10 cellular contexts compared by ENCODE assay signal in the genomic region with DNA sequence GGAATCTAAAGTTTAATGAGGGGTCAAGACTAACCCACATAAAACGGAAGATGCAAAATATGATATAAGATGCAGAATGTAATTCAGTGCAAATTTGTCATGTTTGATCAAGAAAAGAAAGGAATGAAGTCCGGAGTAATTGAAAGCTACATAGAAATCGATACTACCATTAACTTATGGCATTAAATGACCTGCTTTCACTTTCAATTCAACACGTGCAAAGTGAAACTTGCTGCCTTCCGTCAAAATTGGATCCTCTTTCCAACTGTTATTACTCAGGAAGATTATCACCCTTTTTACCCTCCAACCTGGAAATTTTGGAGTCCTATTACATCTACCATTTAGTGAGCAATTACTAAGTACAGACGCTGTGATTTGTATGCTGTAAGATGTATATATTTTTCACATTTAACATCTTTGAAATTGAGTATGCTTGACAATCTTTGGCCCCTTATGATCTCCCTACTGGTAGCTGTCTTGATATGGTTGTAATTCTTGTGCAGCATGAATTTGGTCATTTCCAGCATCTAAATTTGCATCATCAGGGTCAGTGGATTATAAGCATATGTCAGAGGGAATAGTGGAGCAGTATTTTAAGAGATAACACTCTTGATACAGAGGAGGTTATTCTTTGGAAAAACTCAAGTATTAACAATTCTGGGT. TPM values are rescaled to one million over a fixed set of nuclear protein-coding genes. Genes with fewer than 3 reads are reported as not detected.
DNase-seq lines count a peak whose midpoint lies in the region; ATAC-seq and TF ChIP-seq lines count a peak whose summit lies in the region.
"Had no signal": no experiment of that assay in that cellular context is flagged by ENCODE, and none has a peak within 500 bp of the region (broad histone marks: within the 10 kb centered on the region; RNA-seq: fewer than 3 reads in every experiment).

No MANE protein-coding gene starts in this region.

- no peaks in the 10 kb centered on the region for H3K9me3 Mint-ChIP-seq in activated naive CD4-positive, alpha-beta T cell treated with anti-CD3 and anti-CD28 coated beads, Interleukin-2, amount 50 U/mL, for 24 hours
- H3K9me3 Mint-ChIP-seq in activated CD8-positive, alpha-beta T cell treated with anti-CD3 and anti-CD28 coated beads for 36 hours, result no peaks in the 10 kb centered on the region

- no peak for TF ChIP-seq CTCF in activated CD8-positive, alpha-beta T cell treated with anti-CD3 and anti-CD28 coated beads for 36 hours (IDR thresholded peaks at IDR 0.05)
- TF ChIP-seq CTCF in spleen (IDR thresholded peaks at IDR 0.05 in 8 of 11, conservative IDR thresholded peaks at IDR 0.05 in 3 of 11) (no peak), A673 (conservative IDR thresholded peaks at IDR 0.05; ENCODE audit: low read depth, low read length) (no peak)

- no peaks in the 10 kb centered on the region for H3K27me3 ChIP-seq in spleen (replicated peaks in 1 of 7)
- H3K27me3 ChIP-seq in A673 (replicated peaks; ENCODE audit: insufficient read depth, low read depth, low read length, poor library complexity), result no peaks in the 10 kb centered on the region

- no peak overlapping the region for H3K27ac Mint-ChIP-seq in activated naive CD4-positive, alpha-beta T cell treated with anti-CD3 and anti-CD28 coated beads, Interleukin-2, amount 50 U/mL, for 24 hours
- no peak overlapping the region for H3K27ac Mint-ChIP-seq in activated CD8-positive, alpha-beta T cell treated with anti-CD3 and anti-CD28 coated beads for 36 hours

- no peaks in the 10 kb centered on the region for H3K27me3 Mint-ChIP-seq in activated naive CD4-positive, alpha-beta T cell treated with anti-CD3 and anti-CD28 coated beads, Interleukin-2, amount 50 U/mL, for 24 hours
- no peaks in the 10 kb centered on the region for H3K27me3 Mint-ChIP-seq in activated CD8-positive, alpha-beta T cell treated with anti-CD3 and anti-CD28 coated beads for 36 hours

- no peak for DNase-seq in activated naive CD4-positive, alpha-beta T cell (lab: John Stamatoyannopoulos, UW)
- DNase-seq in activated CD8-positive, alpha-beta T cell treated with anti-CD3 and anti-CD28 coated beads for 36 hours, result no peak
- DNase-seq in spleen (no peak), A673 (ENCODE audit: low spot score) (no peak)
- DNase-seq: NCI-H82 had no signal

- H3K4me3 Mint-ChIP-seq in activated naive CD4-positive, alpha-beta T cell treated with anti-CD3 and anti-CD28 coated beads, Interleukin-2, amount 50 U/mL, for 24 hours, result peak overlapping the region; percentile 2
- peak overlapping the region; percentile 18 for H3K4me3 Mint-ChIP-seq in activated CD8-positive, alpha-beta T cell treated with anti-CD3 and anti-CD28 coated beads for 36 hours

- peak; percentile 61 for ATAC-seq in HG03457 (IDR thresholded peaks at IDR 0.05; ENCODE audit: unreplicated experiment)
- ATAC-seq in activated CD8-positive, alpha-beta T cell treated with anti-CD3 and anti-CD28 coated beads for 36 hours, result no peak
- no peak for ATAC-seq in HG03460 (IDR thresholded peaks at IDR 0.05; ENCODE audit: unreplicated experiment)
- ATAC-seq in GM18498 (IDR thresholded peaks at IDR 0.05; ENCODE audit: unreplicated experiment), result no peak

- H3K4me1 ChIP-seq in spleen (peaks cover 0 to 4% (median 0%) of the 10 kb centered on the region in 6 donors), A673 (ENCODE audit: insufficient read depth, low read length, poor library complexity, severe bottlenecking) (no peaks in the 10 kb centered on the region)

- no TSS peak for BruUV-seq in A673 (replicated peaks; lab: Mats Ljungman, UMichigan)

- no peaks in the 10 kb centered on the region for H3K9me3 ChIP-seq in spleen
- no peaks in the 10 kb centered on the region for H3K9me3 ChIP-seq in A673 (ENCODE audit: low read depth, low read length, poor library complexity, severe bottlenecking)

- H3K27ac ChIP-seq in spleen (peak overlapping the region in 1 of 8 donors; percentile 7), A673 (ENCODE audit: low read depth, low read length, poor library complexity, severe bottlenecking) (no peak overlapping the region)

- POLR2A ChIA-PET in activated CD8-positive, alpha-beta T cell treated with anti-CD3 and anti-CD28 coated beads for 36 hours (lab: Charles Lee), result no interaction called here
- POLR2A ChIA-PET in A673 (lab: Charles Lee; ENCODE audit: low non-redundant PET), result no interaction called here

- intact Hi-C loops in activated CD8-positive, alpha-beta T cell treated with anti-CD3 and anti-CD28 coated beads for 36 hours (cut with micrococcal nuclease), result no loop called here
- intact Hi-C loops in spleen (cut with DNase I; ENCODE audit: low total_unique reads), result no loop called here
- intact Hi-C loops in A673 (cut with micrococcal nuclease; ENCODE audit: unreplicated experiment), result loop anchor here (5.0 kb wide), 1 partner anchor 172 kb away; no protein-coding TSS in a partner anchor

- peaks cover 10% of the 10 kb centered on the region for H3K4me1 Mint-ChIP-seq in activated naive CD4-positive, alpha-beta T cell treated with anti-CD3 and anti-CD28 coated beads, Interleukin-2, amount 50 U/mL, for 24 hours
- H3K4me1 Mint-ChIP-seq in activated CD8-positive, alpha-beta T cell treated with anti-CD3 and anti-CD28 coated beads for 36 hours (ENCODE audit: low read depth), result peaks cover 6% of the 10 kb centered on the region

- CTCF ChIA-PET in activated CD8-positive, alpha-beta T cell treated with anti-CD3 and anti-CD28 coated beads for 36 hours (lab: Charles Lee), result no interaction called here
- CTCF ChIA-PET in A673 (lab: Charles Lee), result no interaction called here

- H3K36me3 Mint-ChIP-seq in activated naive CD4-positive, alpha-beta T cell treated with anti-CD3 and anti-CD28 coated beads, Interleukin-2, amount 50 U/mL, for 24 hours, result no peaks in the 10 kb centered on the region
- no peaks in the 10 kb centered on the region for H3K36me3 Mint-ChIP-seq in activated CD8-positive, alpha-beta T cell treated with anti-CD3 and anti-CD28 coated beads for 36 hours (ENCODE audit: low read depth)

- H3K4me3 ChIP-seq in spleen, result peak overlapping the region in 7 of 8 donors; percentile 1 to 55 (median 15)
- no peak overlapping the region for H3K4me3 ChIP-seq in A673 (ENCODE audit: low read depth, low read length, poor library complexity, severe bottlenecking)
- H3K4me3 ChIP-seq: skin epidermis had no signal

- TF ChIP-seq POLR2A in spleen (IDR thresholded peaks at IDR 0.05), result no peak

- WGBS in spleen, 5 donors, result 41 to 63% (median 51%) methylated on average over 6 of the region's 6 CpGs

- no peaks in the 10 kb centered on the region for H3K36me3 ChIP-seq in spleen
- no peaks in the 10 kb centered on the region for H3K36me3 ChIP-seq in A673 (ENCODE audit: insufficient read depth, low read length, poor library complexity, severe bottlenecking)

RNA-seq across cellular contexts. Expression of a gene that starts 18.6 kb away (rescaled TPM):
- not detected for total RNA-seq in activated CD8-positive, alpha-beta T cell treated with anti-CD3 and anti-CD28 coated beads for 36 hours
- total RNA-seq in spleen (1 to 10 TPM in 2 of 7 donors, under 1 TPM in 5; 0.23 to 1.9 (median 0.69) TPM), A673 (2021) (1.6 and 1.8 TPM in 2 replicates)
- polyA plus RNA-seq in spleen, result under 1 TPM; 0.05 to 0.10 (median 0.07) TPM
